1 cellular context compared by ENCODE assay signal in genomic region chr15:82535566-82536408, GRCh38.
A peak's percentile ranks its signal among the peaks of the same experiment; 100 is the strongest.
TF ChIP-seq lines count a peak whose summit lies in the region.

No MANE protein-coding gene starts in this region.

TF ChIP-seq in K562, 482 proteins besides CTCF, POLR2A, EP300 and RAD21 (continued from another document and continues in another):
- TF ChIP-seq, protein P1, sequence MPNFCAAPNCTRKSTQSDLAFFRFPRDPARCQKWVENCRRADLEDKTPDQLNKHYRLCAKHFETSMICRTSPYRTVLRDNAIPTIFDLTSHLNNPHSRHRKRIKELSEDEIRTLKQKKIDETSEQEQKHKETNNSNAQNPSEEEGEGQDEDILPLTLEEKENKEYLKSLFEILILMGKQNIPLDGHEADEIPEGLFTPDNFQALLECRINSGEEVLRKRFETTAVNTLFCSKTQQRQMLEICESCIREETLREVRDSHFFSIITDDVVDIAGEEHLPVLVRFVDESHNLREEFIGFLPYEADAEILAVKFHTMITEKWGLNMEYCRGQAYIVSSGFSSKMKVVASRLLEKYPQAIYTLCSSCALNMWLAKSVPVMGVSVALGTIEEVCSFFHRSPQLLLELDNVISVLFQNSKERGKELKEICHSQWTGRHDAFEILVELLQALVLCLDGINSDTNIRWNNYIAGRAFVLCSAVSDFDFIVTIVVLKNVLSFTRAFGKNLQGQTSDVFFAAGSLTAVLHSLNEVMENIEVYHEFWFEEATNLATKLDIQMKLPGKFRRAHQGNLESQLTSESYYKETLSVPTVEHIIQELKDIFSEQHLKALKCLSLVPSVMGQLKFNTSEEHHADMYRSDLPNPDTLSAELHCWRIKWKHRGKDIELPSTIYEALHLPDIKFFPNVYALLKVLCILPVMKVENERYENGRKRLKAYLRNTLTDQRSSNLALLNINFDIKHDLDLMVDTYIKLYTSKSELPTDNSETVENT (CRISPR knock-in tag; IDR thresholded peaks at IDR 0.05): no peak
- TF ChIP-seq ZNF780A (CRISPR knock-in tag; IDR thresholded peaks at IDR 0.05): no peak
- TF ChIP-seq, protein P2, sequence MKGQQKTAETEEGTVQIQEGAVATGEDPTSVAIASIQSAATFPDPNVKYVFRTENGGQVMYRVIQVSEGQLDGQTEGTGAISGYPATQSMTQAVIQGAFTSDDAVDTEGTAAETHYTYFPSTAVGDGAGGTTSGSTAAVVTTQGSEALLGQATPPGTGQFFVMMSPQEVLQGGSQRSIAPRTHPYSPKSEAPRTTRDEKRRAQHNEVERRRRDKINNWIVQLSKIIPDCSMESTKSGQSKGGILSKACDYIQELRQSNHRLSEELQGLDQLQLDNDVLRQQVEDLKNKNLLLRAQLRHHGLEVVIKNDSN (CRISPR knock-in tag; IDR thresholded peaks at IDR 0.05): no peak
- TF ChIP-seq LARP7 (IDR thresholded peaks at IDR 0.05): no peak
- no peak for TF ChIP-seq MGA (IDR thresholded peaks at IDR 0.05)
- TF ChIP-seq, protein P3, sequence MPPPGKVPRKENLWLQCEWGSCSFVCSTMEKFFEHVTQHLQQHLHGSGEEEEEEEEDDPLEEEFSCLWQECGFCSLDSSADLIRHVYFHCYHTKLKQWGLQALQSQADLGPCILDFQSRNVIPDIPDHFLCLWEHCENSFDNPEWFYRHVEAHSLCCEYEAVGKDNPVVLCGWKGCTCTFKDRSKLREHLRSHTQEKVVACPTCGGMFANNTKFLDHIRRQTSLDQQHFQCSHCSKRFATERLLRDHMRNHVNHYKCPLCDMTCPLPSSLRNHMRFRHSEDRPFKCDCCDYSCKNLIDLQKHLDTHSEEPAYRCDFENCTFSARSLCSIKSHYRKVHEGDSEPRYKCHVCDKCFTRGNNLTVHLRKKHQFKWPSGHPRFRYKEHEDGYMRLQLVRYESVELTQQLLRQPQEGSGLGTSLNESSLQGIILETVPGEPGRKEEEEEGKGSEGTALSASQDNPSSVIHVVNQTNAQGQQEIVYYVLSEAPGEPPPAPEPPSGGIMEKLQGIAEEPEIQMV (tag; conservative IDR thresholded peaks at IDR 0.05; ENCODE audit: low read depth): no peak
- TF ChIP-seq SUPT5H (IDR thresholded peaks at IDR 0.05): peak; percentile 83
- TF ChIP-seq ZNF592 (IDR thresholded peaks at IDR 0.05): no peak
- no peak for TF ChIP-seq NR3C1 (CRISPR knock-in tag; IDR thresholded peaks at IDR 0.05)
- no peak for TF ChIP-seq ZNF609 (CRISPR knock-in tag; IDR thresholded peaks at IDR 0.05; ENCODE audit: borderline replicate concordance)
- TF ChIP-seq NCOA2 (IDR thresholded peaks at IDR 0.05; ENCODE audit: partially characterized antibody in 2 of 2): no peak
- no peak for TF ChIP-seq ILK (tag; IDR thresholded peaks at IDR 0.05; ENCODE audit: borderline replicate concordance, low read depth)
- TF ChIP-seq CHAMP1 (IDR thresholded peaks at IDR 0.05): no peak
- TF ChIP-seq MTA1 (IDR thresholded peaks at IDR 0.05; ENCODE audit: borderline replicate concordance): no peak
